9 cellular contexts compared by ENCODE assay signal in genomic region chr20:11277170-11277569, GRCh38.
"Had no signal": no experiment of that assay in that cellular context is flagged by ENCODE, and none has a peak within 500 bp of the region (broad histone marks: within the 10 kb centered on the region; RNA-seq: fewer than 3 reads in every experiment).

No MANE protein-coding gene starts in this region.

- DNase-seq: GM23248, GOT3, HFFc6, IMR-90, KG1 had no signal

- H3K9me3 Mint-ChIP-seq: HFFc6 had no signal

- H3K9ac ChIP-seq: GM23248 had no signal

- FAIRE-seq: H54, HTR-8/SVneo, K562 had no signal

- H3K9me3 ChIP-seq: HAP-1 had no signal

- H3K27ac ChIP-seq: GM23248 had no signal

- H2AFZ ChIP-seq: GM23248 had no signal

- H3K27ac Mint-ChIP-seq: HFFc6 had no signal

- H3K4me3 Mint-ChIP-seq: HFFc6 had no signal

- H3K36me3 ChIP-seq: HAP-1 had no signal

- H3K4me3 ChIP-seq: GM23248, HAP-1, K562 had no signal
